ENCODE assay signal across 1 cellular context in genomic region chr7:75879771-75880184, GRCh38.
TF ChIP-seq lines count a peak whose summit lies in the region.

No MANE protein-coding gene starts in this region.

TF ChIP-seq in K562, 482 proteins besides CTCF, POLR2A, EP300 and RAD21 (continued from another document and continues in another):
- no peak for TF ChIP-seq PBX2 (CRISPR knock-in tag; IDR thresholded peaks at IDR 0.05; ENCODE audit: low read depth)
- TF ChIP-seq PBX2 (tag; conservative IDR thresholded peaks at IDR 0.05; ENCODE audit: low read depth) = no peak
- no peak for TF ChIP-seq SP1 (CRISPR knock-in tag; IDR thresholded peaks at IDR 0.05)
- TF ChIP-seq SPI1 (IDR thresholded peaks at IDR 0.05; ENCODE audit: borderline replicate concordance, low read depth, low read length) = 0 out of 2 replicates have a peak, but pooled peaks have one; percentile 27
- TF ChIP-seq CBX2 (IDR thresholded peaks at IDR 0.05; ENCODE audit: insufficient read depth, low read length, poor library complexity, severe bottlenecking) = no peak
- peak; percentile 90 for TF ChIP-seq ATF4 (CRISPR knock-in tag; IDR thresholded peaks at IDR 0.05)
- no peak for TF ChIP-seq C11orf30 (IDR thresholded peaks at IDR 0.05; ENCODE audit: low read depth)
- no peak for TF ChIP-seq HIVEP1 (CRISPR knock-in tag; IDR thresholded peaks at IDR 0.05)
- peak; percentile 55; the same call in 1 of the 2 replicates for TF ChIP-seq SMARCE1 (IDR thresholded peaks at IDR 0.05)
- TF ChIP-seq ARID4B (CRISPR knock-in tag; IDR thresholded peaks at IDR 0.05) = no peak
- TF ChIP-seq CREB3 (tag; conservative IDR thresholded peaks at IDR 0.05; ENCODE audit: low read depth) = no peak
- TF ChIP-seq FOS (IDR thresholded peaks at IDR 0.05; ENCODE audit: extremely low read depth, insufficient read length) = no peak
- no peak for TF ChIP-seq ZC3H4 (CRISPR knock-in tag; IDR thresholded peaks at IDR 0.05; ENCODE audit: borderline replicate concordance)
- TF ChIP-seq MXD1 (CRISPR knock-in tag; IDR thresholded peaks at IDR 0.05; ENCODE audit: borderline replicate concordance, poor library complexity, severe bottlenecking) = no peak
- no peak for TF ChIP-seq CHAMP1 (IDR thresholded peaks at IDR 0.05)
- no peak for TF ChIP-seq MTF1 (CRISPR knock-in tag; IDR thresholded peaks at IDR 0.05; ENCODE audit: borderline replicate concordance)
- no peak for TF ChIP-seq GABPB1 (CRISPR knock-in tag; IDR thresholded peaks at IDR 0.05)
- 0 out of 2 replicates have a peak, but pooled peaks have one; percentile 29 for TF ChIP-seq ZFPM2 (CRISPR knock-in tag; IDR thresholded peaks at IDR 0.05)
- TF ChIP-seq SMARCA4 (IDR thresholded peaks at IDR 0.05) = peak; percentile 68; the same call in 1 of the 2 replicates
- no peak for TF ChIP-seq ZC3H8 (IDR thresholded peaks at IDR 0.05)
- no peak for TF ChIP-seq TBP (optimal IDR thresholded peaks at IDR 0.05; ENCODE audit: low read depth, low read length)
- no peak for TF ChIP-seq FOXP4 (CRISPR knock-in tag; IDR thresholded peaks at IDR 0.05; ENCODE audit: borderline replicate concordance)
- no peak for TF ChIP-seq ETS1 (conservative IDR thresholded peaks at IDR 0.05; ENCODE audit: control insufficient read depth, low read depth, low read length)
- TF ChIP-seq TFAP4 (CRISPR knock-in tag; IDR thresholded peaks at IDR 0.05; ENCODE audit: borderline replicate concordance) = no peak
- TF ChIP-seq JUN (IDR thresholded peaks at IDR 0.05; ENCODE audit: borderline replicate concordance, low read depth, low read length) = 0 out of 2 replicates have a peak, but pooled peaks have one; percentile 54
- TF ChIP-seq JUN (CRISPR knock-in tag; IDR thresholded peaks at IDR 0.05; ENCODE audit: borderline replicate concordance) = no peak
- TF ChIP-seq RERE (CRISPR knock-in tag; IDR thresholded peaks at IDR 0.05; ENCODE audit: borderline replicate concordance) = no peak
- no peak for TF ChIP-seq CC2D1A (IDR thresholded peaks at IDR 0.05)
- TF ChIP-seq DDX20 (tag; IDR thresholded peaks at IDR 0.05; ENCODE audit: low read depth) = no peak
- TF ChIP-seq ZNF124 (CRISPR knock-in tag; IDR thresholded peaks at IDR 0.05) = no peak
- TF ChIP-seq KDM4B (IDR thresholded peaks at IDR 0.05; ENCODE audit: borderline replicate concordance in 2 of 2, low read depth in 1 of 2) = no peak
- TF ChIP-seq TARDBP (IDR thresholded peaks at IDR 0.05) = no peak
- no peak for TF ChIP-seq ZBTB26 (CRISPR knock-in tag; IDR thresholded peaks at IDR 0.05)
